Comparison of ENCODE assay signal across 8 cellular contexts in the genomic region with DNA sequence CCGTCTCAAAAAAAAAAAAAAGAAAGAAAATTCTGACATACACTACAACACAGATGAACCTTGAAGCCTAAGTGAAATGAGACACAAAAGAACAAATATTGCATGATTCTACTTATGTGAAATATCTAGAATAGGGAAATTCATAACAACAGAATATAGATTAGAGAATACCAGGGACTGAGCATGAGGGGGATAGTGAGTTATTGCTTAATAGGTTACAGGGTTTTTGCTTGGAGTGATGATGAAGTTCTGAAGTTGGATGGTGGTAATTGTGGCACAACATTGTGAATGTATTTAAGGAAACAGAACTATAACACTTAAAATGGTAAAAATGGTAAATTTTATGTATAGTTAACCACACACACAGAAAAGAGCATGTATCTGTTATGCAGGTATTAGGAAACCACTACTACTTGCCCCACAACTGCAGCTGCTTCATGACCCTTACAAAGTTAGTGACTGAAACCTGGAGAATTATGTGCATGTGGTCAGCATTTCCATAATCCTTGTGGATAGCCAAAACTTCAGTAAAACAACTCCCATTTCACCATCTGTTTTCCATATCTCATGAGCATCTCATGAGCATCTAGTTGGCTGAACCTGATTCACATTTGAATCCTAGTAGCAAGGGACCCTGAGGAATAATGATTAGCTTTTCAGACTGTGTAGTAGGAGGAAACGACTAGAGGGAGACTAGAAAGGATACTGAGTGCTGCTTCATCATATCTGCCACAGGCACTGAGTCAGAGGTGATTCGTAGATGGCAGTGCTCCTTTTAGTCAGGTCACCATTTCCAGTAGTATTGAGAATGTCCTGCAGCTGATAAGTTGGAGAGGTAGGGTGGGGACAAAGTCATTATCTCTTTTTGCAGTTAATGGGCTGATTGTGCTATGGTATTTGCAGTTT. TPM values are rescaled to one million over a fixed set of nuclear protein-coding genes. Genes with fewer than 3 reads are reported as not detected.
DNase-seq lines count a peak whose midpoint lies in the region; ATAC-seq and TF ChIP-seq lines count a peak whose summit lies in the region.

No MANE protein-coding gene starts in this region.

- no peak overlapping the region for H3K4me3 Mint-ChIP-seq in T-helper 2 cell treated with Interferon-gamma antibody and Interleukin-4, amounts not matched to agents 5 μg/mL and 100 μg/mL, for 36 hours
- no peak overlapping the region for H3K4me3 Mint-ChIP-seq in endodermal cell

- H3K27me3 ChIP-seq in endodermal cell (ENCODE audit: control insufficient read depth, insufficient read depth, low read length, poor library complexity, severe bottlenecking): no peaks in the 10 kb centered on the region

- peak; percentile 50 for DNase-seq in T-helper 2 cell treated with Interferon-gamma antibody and Interleukin-4, amounts not matched to agents 5 μg/mL and 100 μg/mL, for 36 hours (ENCODE audit: low spot score)
- DNase-seq in T-helper 2 cell (no peak), NCI-H69 (lab: John Stamatoyannopoulos, UW) (peak; percentile 6), endodermal cell (no peak), NCI-H128 (lab: John Stamatoyannopoulos, UW; ENCODE audit: unreplicated experiment) (no peak), SKM-1 (lab: John Stamatoyannopoulos, UW; ENCODE audit: unreplicated experiment) (no peak)
- DNase-seq in stimulated activated CD4-positive, alpha-beta T cell treated with anti-CD3 and anti-CD28 coated beads, Interleukin-1b, Interleukin-23, amount 100 ng/mL, for 48 hours: peak; percentile 31

- H3K27ac ChIP-seq in endodermal cell (ENCODE audit: low read depth, low read length): no peak overlapping the region

- 78 to 83% methylated on average over 1 to 2 of the region's 3 CpGs for WGBS in endodermal cell (ENCODE audit: insufficient coverage in 1 of 2, insufficient read length in 1 of 2), 2 experiments

- H3K4me1 ChIP-seq in endodermal cell (ENCODE audit: control insufficient read depth, insufficient read depth, low read length): no peaks in the 10 kb centered on the region

- ATAC-seq in HG03571 (IDR thresholded peaks at IDR 0.05; ENCODE audit: unreplicated experiment): no peak

- H3K9ac ChIP-seq in endodermal cell (ENCODE audit: extremely low read depth, low read length, poor library complexity, severe bottlenecking): no peak overlapping the region

- H3K27ac Mint-ChIP-seq in T-helper 2 cell treated with Interferon-gamma antibody and Interleukin-4, amounts not matched to agents 5 μg/mL and 100 μg/mL, for 36 hours: no peak overlapping the region
- peak overlapping the region; percentile 31 for H3K27ac Mint-ChIP-seq in endodermal cell

- H3K36me3 ChIP-seq in endodermal cell (ENCODE audit: control insufficient read depth, insufficient read depth, low read length): peaks cover 5% of the 10 kb centered on the region

- H3K36me3 Mint-ChIP-seq in T-helper 2 cell treated with Interferon-gamma antibody and Interleukin-4, amounts not matched to agents 5 μg/mL and 100 μg/mL, for 36 hours (ENCODE audit: low read depth): peaks cover 8% of the 10 kb centered on the region
- H3K36me3 Mint-ChIP-seq in endodermal cell (ENCODE audit: low read depth): peaks cover 10% of the 10 kb centered on the region

- H3K9me3 ChIP-seq in endodermal cell (ENCODE audit: control insufficient read depth, low read length): peaks cover 12% of the 10 kb centered on the region

- H3K27me3 Mint-ChIP-seq in T-helper 2 cell treated with Interferon-gamma antibody and Interleukin-4, amounts not matched to agents 5 μg/mL and 100 μg/mL, for 36 hours (ENCODE audit: low read depth): no peaks in the 10 kb centered on the region
- H3K27me3 Mint-ChIP-seq in endodermal cell (ENCODE audit: insufficient read depth): no peaks in the 10 kb centered on the region

- no peak for TF ChIP-seq CTCF in endodermal cell (conservative IDR thresholded peaks at IDR 0.05)

- no peak overlapping the region for H3K4me3 ChIP-seq in endodermal cell (ENCODE audit: low read length)

- H3K4me1 Mint-ChIP-seq in T-helper 2 cell treated with Interferon-gamma antibody and Interleukin-4, amounts not matched to agents 5 μg/mL and 100 μg/mL, for 36 hours (ENCODE audit: low read depth): peaks cover 15% of the 10 kb centered on the region
- H3K4me1 Mint-ChIP-seq in endodermal cell: peaks cover 16% of the 10 kb centered on the region

- peaks cover 5% of the 10 kb centered on the region for H3K9me3 Mint-ChIP-seq in T-helper 2 cell treated with Interferon-gamma antibody and Interleukin-4, amounts not matched to agents 5 μg/mL and 100 μg/mL, for 36 hours
- peaks cover 9% of the 10 kb centered on the region for H3K9me3 Mint-ChIP-seq in endodermal cell

RNA-seq across cellular contexts. Expression of a gene that starts 26.3 kb away (rescaled TPM):
- total RNA-seq in endodermal cell: 10 to 100 TPM; 25.9 to 31.7 TPM
- 18.8 TPM for polyA plus RNA-seq in endodermal cell (2013, experiment 1 of 2)
- polyA plus RNA-seq in endodermal cell (2013, experiment 2 of 2): 18.5 TPM

Comparison
In these comparisons a context has a peak if more than half of its experiments do, and no peak if none do; other contexts are left out.
1. DNase-seq: peak in T-helper 2 cell treated with Interferon-gamma antibody and Interleukin-4, amounts not matched to agents 5 μg/mL and 100 μg/mL, for 36 hours (single experiment), NCI-H69 (single experiment) and stimulated activated CD4-positive, alpha-beta T cell treated with anti-CD3 and anti-CD28 coated beads, Interleukin-1b, Interleukin-23, amount 100 ng/mL, for 48 hours (single experiment); none in T-helper 2 cell (0 of 5), endodermal cell (single experiment), NCI-H128 (single experiment) and SKM-1 (single experiment).